Comparison of ENCODE assay signal across 21 cellular contexts in genomic region chr2:212596688-212597087, GRCh38. TPM values are rescaled to one million over a fixed set of nuclear protein-coding genes. Genes with fewer than 3 reads are reported as not detected.
A peak's percentile ranks its signal among the peaks of the same experiment; 100 is the strongest.
DNase-seq lines count a peak whose midpoint lies in the region; ATAC-seq and TF ChIP-seq lines count a peak whose summit lies in the region.
"Had no signal": no experiment of that assay in that cellular context is flagged by ENCODE, and none has a peak within 500 bp of the region (broad histone marks: within the 10 kb centered on the region; RNA-seq: fewer than 3 reads in every experiment).

No MANE protein-coding gene starts in this region.

- H3F3A ChIP-seq in GM23248 (ENCODE audit: insufficient read depth): peaks cover 6% of the 10 kb centered on the region; the same call in 1 of the 2 replicates

- no peak overlapping the region for H2AK5ac ChIP-seq in neuronal stem cell (ENCODE audit: low read depth, low read length)

- no peaks in the 10 kb centered on the region for H3K79me1 ChIP-seq in neuronal stem cell (ENCODE audit: low read depth, low read length)

- no peak overlapping the region for H3K23ac ChIP-seq in neuronal stem cell (ENCODE audit: low read depth, low read length, poor library complexity)

- no peak overlapping the region for H2BK5ac ChIP-seq in neuronal stem cell (ENCODE audit: low read length)

- H3K4me1 ChIP-seq in GM23248 (ENCODE audit: insufficient read depth) (peaks cover 19% of the 10 kb centered on the region), OCI-LY3 (ENCODE audit: low read length) (peaks cover 18% of the 10 kb centered on the region), neuronal stem cell (ENCODE audit: control insufficient read depth in 2 of 2, insufficient read depth in 1 of 2, low read depth in 1 of 2, low read length in 2 of 2) (peaks cover 0 to 19% of the 10 kb centered on the region in 2 donors)

- H3K9me3 ChIP-seq in GM23248 (ENCODE audit: low read depth) (no peaks in the 10 kb centered on the region), OCI-LY3 (ENCODE audit: insufficient read depth, low read length) (no peaks in the 10 kb centered on the region), neuronal stem cell (replicated peaks in 1 of 2; ENCODE audit: control insufficient read depth in 2 of 2, insufficient read depth in 1 of 2, low read depth in 1 of 2, low read length in 2 of 2) (no peaks in the 10 kb centered on the region)
- H3K9me3 ChIP-seq: SK-N-SH had no signal

- no peak overlapping the region for H2BK15ac ChIP-seq in neuronal stem cell (ENCODE audit: low read length)

- no peaks in the 10 kb centered on the region for H3K9me2 ChIP-seq in GM23248 (ENCODE audit: insufficient read depth)
- H3K9me2 ChIP-seq: SK-N-SH had no signal

- H3K4me3 ChIP-seq in GM23248 (no peak overlapping the region), OCI-LY3 (ENCODE audit: low read length) (no peak overlapping the region), neuronal stem cell (ENCODE audit: low read length in 2 of 2) (no peak overlapping the region)
- H3K4me3 ChIP-seq: GM23338 had no signal

- WGBS in GM23248 (ENCODE audit: low coverage in 1 of 2, low lambda C conversion rate in 2 of 2, missing lambda C conversion rate in 2 of 2), 2 experiments: 65 to 66% methylated on average over 3 of the region's 3 CpGs
- no CpG with 5 or more reads among the region's 3 CpGs for WGBS in neuronal stem cell (ENCODE audit: extremely low coverage in 2 of 2, insufficient read length in 2 of 2, insufficient replicate concordance in 1 of 2), 2 donors

- peak; percentile 72 for ATAC-seq in GM18870 (IDR thresholded peaks at IDR 0.05; ENCODE audit: unreplicated experiment)
- ATAC-seq in HG02885 (IDR thresholded peaks at IDR 0.05; ENCODE audit: poor library complexity, unreplicated experiment): no peak
- ATAC-seq: GM23338 had no signal

- no peak overlapping the region for H3K18ac ChIP-seq in neuronal stem cell (ENCODE audit: low read length)

- no peak overlapping the region for H3K14ac ChIP-seq in neuronal stem cell (ENCODE audit: low read length)

- H2AFZ ChIP-seq in GM23248 (peak overlapping the region; percentile 1; the same call in 1 of the 2 replicates), OCI-LY3 (ENCODE audit: low read depth, low read length) (no peak overlapping the region), neuronal stem cell (ENCODE audit: low read length) (peak overlapping the region; percentile 53)

- H3K27ac ChIP-seq in GM23248 (no peak overlapping the region), OCI-LY3 (ENCODE audit: low read length) (no peak overlapping the region), neuronal stem cell (replicated peaks; ENCODE audit: low read length) (no peak overlapping the region)
- H3K27ac ChIP-seq: HL-60 had no signal

- H3K4me2 ChIP-seq in GM23248 (ENCODE audit: unreplicated experiment) (no peak overlapping the region), OCI-LY3 (ENCODE audit: low read length) (peak overlapping the region; percentile 50), neuronal stem cell (ENCODE audit: insufficient read depth, low read length, poor library complexity, severe bottlenecking) (no peak overlapping the region)
- H3K4me2 ChIP-seq: GM23338, SK-N-SH had no signal

- peak; percentile 14 for DNase-seq in GM23248
- DNase-seq in neuronal stem cell (ENCODE audit: low spot score): no peak
- no peak for DNase-seq in D341Med (ENCODE audit: low spot score)
- no peak for DNase-seq in NCI-H1930 (lab: John Stamatoyannopoulos, UW)
- DNase-seq: ACHN, C1 segment of cervical spinal cord, DND-41, HCEC 1CT, NCI-H1417 treated with DMSO at 0.1 percent for 48 hours, NCI-H2029 treated with DMSO at 0.1 percent for 48 hours, NCI-H446 treated with DMSO at 0.1 percent for 48 hours, OCI-M1, SHP77, SK-N-SH had no signal

- H4K91ac ChIP-seq in neuronal stem cell (ENCODE audit: low read depth, low read length, poor library complexity): no peak overlapping the region

- no peak overlapping the region for H2BK12ac ChIP-seq in neuronal stem cell (ENCODE audit: low read length)

- no peaks in the 10 kb centered on the region for H3K27me3 ChIP-seq in GM23248 (replicated peaks; ENCODE audit: insufficient read depth)
- H3K27me3 ChIP-seq in OCI-LY3 (ENCODE audit: low read depth, low read length): no peaks in the 10 kb centered on the region
- H3K27me3 ChIP-seq in neuronal stem cell (ENCODE audit: control insufficient read depth in 3 of 3, insufficient read depth in 3 of 3, low read depth in 1 of 3, low read length in 3 of 3): no peaks in the 10 kb centered on the region

- TF ChIP-seq CTCF in OCI-LY3 (IDR thresholded peaks at IDR 0.05; ENCODE audit: low read depth, low read length): no peak

- H4K8ac ChIP-seq in neuronal stem cell (ENCODE audit: low read depth, low read length): no peak overlapping the region

- H3K9ac ChIP-seq in GM23248: no peak overlapping the region
- no peak overlapping the region for H3K9ac ChIP-seq in OCI-LY3 (ENCODE audit: low read length)
- no peak overlapping the region for H3K9ac ChIP-seq in neuronal stem cell (ENCODE audit: low read depth, low read length, poor library complexity)
- H3K9ac ChIP-seq: SK-N-SH had no signal

- H3K79me2 ChIP-seq in GM23248 (ENCODE audit: insufficient read depth) (no peaks in the 10 kb centered on the region), OCI-LY3 (ENCODE audit: low read length) (no peaks in the 10 kb centered on the region)

- no peak overlapping the region for H2BK120ac ChIP-seq in neuronal stem cell (ENCODE audit: low read depth, low read length)

- no peaks in the 10 kb centered on the region for H4K20me1 ChIP-seq in GM23248 (ENCODE audit: insufficient read depth)
- H4K20me1 ChIP-seq in OCI-LY3 (ENCODE audit: insufficient read depth, low read length): no peaks in the 10 kb centered on the region

- in situ Hi-C loops in GM23248 (cut with MboI): no loop called here

- H3K4ac ChIP-seq in neuronal stem cell (ENCODE audit: low read length): no peak overlapping the region

- no peaks in the 10 kb centered on the region for H3K36me3 ChIP-seq in GM23248 (ENCODE audit: low read depth)
- no peaks in the 10 kb centered on the region for H3K36me3 ChIP-seq in OCI-LY3 (replicated peaks; ENCODE audit: low read depth, low read length)
- no peaks in the 10 kb centered on the region for H3K36me3 ChIP-seq in neuronal stem cell (replicated peaks in 1 of 2; ENCODE audit: control insufficient read depth in 2 of 2, insufficient read depth in 2 of 2, low read length in 2 of 2)

RNA-seq across cellular contexts. Expression of gene ERBB4, which starts 58.1 kb away (rescaled TPM):
- not detected in 2 replicates for total RNA-seq in GM23248 (2014; rRNA removed; shearing (Covaris generic))
- not detected in 2 replicates for polyA plus RNA-seq in GM23248 (2016; fragmentation: Nextera tagmentation; extraction: Ambion mirVana)
- polyA plus RNA-seq in neuronal stem cell (2013, experiment 1 of 2): 0.22 TPM
- polyA plus RNA-seq in neuronal stem cell (2013, experiment 2 of 2): 0.28 TPM
- total RNA-seq: M059J, RPMI7951 had no signal
